Comparison of ENCODE assay signal across 1 cellular context in the genomic region with DNA sequence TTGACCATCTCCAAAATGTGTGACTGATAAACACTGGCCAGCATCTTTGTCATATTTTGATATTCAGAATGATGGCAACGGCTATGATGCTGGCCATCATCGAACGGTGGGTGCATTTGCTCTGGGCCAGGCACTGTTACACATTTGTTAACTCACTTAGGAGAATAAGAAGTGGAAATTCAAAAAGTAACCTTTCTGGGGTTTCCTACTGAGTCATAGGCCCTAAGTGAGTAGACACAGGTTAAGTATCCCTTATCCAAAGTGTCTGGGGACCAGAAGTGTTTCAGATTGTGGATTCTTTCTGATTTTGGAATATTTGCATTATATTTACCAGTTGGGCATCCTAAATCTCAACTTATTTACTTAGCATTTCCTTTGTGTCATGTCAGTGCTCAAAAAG.
TF ChIP-seq lines count a peak whose summit lies in the region.

No MANE protein-coding gene starts in this region.

TF ChIP-seq in HepG2, 621 proteins besides CTCF, POLR2A, EP300 and RAD21:
- TF ChIP-seq MED1 (CRISPR knock-in tag; IDR thresholded peaks at IDR 0.05): no peak
- TF ChIP-seq FOXO4 (CRISPR knock-in tag; conservative IDR thresholded peaks at IDR 0.05): 0 out of 2 replicates have a peak, but pooled peaks have one; percentile 10
- TF ChIP-seq, protein P1, sequence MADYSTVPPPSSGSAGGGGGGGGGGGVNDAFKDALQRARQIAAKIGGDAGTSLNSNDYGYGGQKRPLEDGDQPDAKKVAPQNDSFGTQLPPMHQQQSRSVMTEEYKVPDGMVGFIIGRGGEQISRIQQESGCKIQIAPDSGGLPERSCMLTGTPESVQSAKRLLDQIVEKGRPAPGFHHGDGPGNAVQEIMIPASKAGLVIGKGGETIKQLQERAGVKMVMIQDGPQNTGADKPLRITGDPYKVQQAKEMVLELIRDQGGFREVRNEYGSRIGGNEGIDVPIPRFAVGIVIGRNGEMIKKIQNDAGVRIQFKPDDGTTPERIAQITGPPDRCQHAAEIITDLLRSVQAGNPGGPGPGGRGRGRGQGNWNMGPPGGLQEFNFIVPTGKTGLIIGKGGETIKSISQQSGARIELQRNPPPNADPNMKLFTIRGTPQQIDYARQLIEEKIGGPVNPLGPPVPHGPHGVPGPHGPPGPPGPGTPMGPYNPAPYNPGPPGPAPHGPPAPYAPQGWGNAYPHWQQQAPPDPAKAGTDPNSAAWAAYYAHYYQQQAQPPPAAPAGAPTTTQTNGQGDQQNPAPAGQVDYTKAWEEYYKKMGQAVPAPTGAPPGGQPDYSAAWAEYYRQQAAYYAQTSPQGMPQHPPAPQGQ (CRISPR knock-in tag; IDR thresholded peaks at IDR 0.05; ENCODE audit: borderline replicate concordance): no peak
- TF ChIP-seq ZNF382 (CRISPR knock-in tag; IDR thresholded peaks at IDR 0.05; ENCODE audit: borderline replicate concordance): no peak
- TF ChIP-seq ZNF331 (CRISPR knock-in tag; IDR thresholded peaks at IDR 0.05): no peak
- no peak for TF ChIP-seq SP2 (CRISPR knock-in tag; IDR thresholded peaks at IDR 0.05)
